Comparison of ENCODE assay signal across 17 cellular contexts in genomic region chr2:46031124-46031523, GRCh38.
DNase-seq lines count a peak whose midpoint lies in the region; ATAC-seq, FAIRE-seq and TF ChIP-seq lines count a peak whose summit lies in the region.
"Had no signal": no experiment of that assay in that cellular context is flagged by ENCODE, and none has a peak within 500 bp of the region (broad histone marks: within the 10 kb centered on the region; RNA-seq: fewer than 3 reads in every experiment).

No MANE protein-coding gene starts in this region.

- WGBS in IMR-90 (ENCODE audit: extremely low coverage in 2 of 2, insufficient read length in 1 of 2), 2 experiments, result 63% methylated on average over 2 of the region's 6 CpGs; no CpG with 5 or more reads in 1 of the 2 experiments
- WGBS in aorta, 2 donors, result 20 to 22% methylated on average over 6 of the region's 6 CpGs

- H3K27me3 Mint-ChIP-seq in activated CD4-positive, alpha-beta T cell treated with anti-CD3 and anti-CD28 coated beads for 36 hours, result no peaks in the 10 kb centered on the region
- H3K27me3 Mint-ChIP-seq in activated CD4-positive, alpha-beta T cell treated with anti-CD3 and anti-CD28 coated beads, Interleukin-2, amount 10 ng/mL, durations not matched to agents 7 days and 5 days, result no peaks in the 10 kb centered on the region
- H3K27me3 Mint-ChIP-seq in activated T-helper 2 cell treated with anti-CD3 and anti-CD28 coated beads, Interferon-gamma antibody, Interleukin-2, Interleukin-4, amounts not matched to agents 10 μg/mL and 5 μg/mL and 100 μg/mL, durations not matched to agents 14 hours and 24 hours and 36 hours (ENCODE audit: low read depth), result no peaks in the 10 kb centered on the region

- peak overlapping the region in 1 of 2 experiments; percentile 30; a peak in 1 of 4 replicates for H4K8ac ChIP-seq in IMR-90 (ENCODE audit: low read depth in 2 of 2, low read length in 2 of 2)

- no peak overlapping the region for H2BK5ac ChIP-seq in IMR-90 (ENCODE audit: low read depth, low read length, poor library complexity, severe bottlenecking)

- H2BK120ac ChIP-seq in IMR-90 (ENCODE audit: low read depth, low read length), result peak overlapping the region; percentile 58; the same call in 1 of the 2 replicates

- intact Hi-C loops in activated CD4-positive, alpha-beta T cell treated with anti-CD3 and anti-CD28 coated beads for 36 hours (cut with DNase I, micrococcal nuclease), result loop anchor here (1.0 to 5.0 kb wide), 2 partner anchors 8 to 36 kb away; no protein-coding TSS in a partner anchor
- intact Hi-C loops in IMR-90 (cut with micrococcal nuclease) (no loop called here), aorta (cut with DNase I) (no loop called here)
- intact Hi-C loops in activated T-helper 2 cell treated with anti-CD3 and anti-CD28 coated beads, Interferon-gamma antibody, Interleukin-2, Interleukin-4, amounts not matched to agents 10 μg/mL and 5 μg/mL and 100 μg/mL, durations not matched to agents 14 hours and 24 hours and 36 hours (cut with micrococcal nuclease), result no loop called here

- ATAC-seq in activated CD4-positive, alpha-beta T cell treated with anti-CD3 and anti-CD28 coated beads for 36 hours, result no peak
- ATAC-seq in IMR-90 (ENCODE audit: low read depth) (no peak), aorta (ENCODE audit: low FRiP score) (no peak)
- ATAC-seq: CD8-positive, alpha-beta T cell; PC-3 had no signal

- FAIRE-seq in frontal cortex (lab: Jason Lieb, UNC), result no peak
- FAIRE-seq: H1 had no signal

- 0 out of 2 replicates have a peak overlapping the region, but pooled peaks have one; percentile 7 for H3K14ac ChIP-seq in IMR-90 (replicated peaks; ENCODE audit: low read depth, low read length)

- peak overlapping the region; percentile 70 for H3K27ac Mint-ChIP-seq in activated CD4-positive, alpha-beta T cell treated with anti-CD3 and anti-CD28 coated beads for 36 hours
- H3K27ac Mint-ChIP-seq in activated CD4-positive, alpha-beta T cell treated with anti-CD3 and anti-CD28 coated beads, Interleukin-2, amount 10 ng/mL, durations not matched to agents 7 days and 5 days, result no peak overlapping the region
- H3K27ac Mint-ChIP-seq in activated T-helper 2 cell treated with anti-CD3 and anti-CD28 coated beads, Interferon-gamma antibody, Interleukin-2, Interleukin-4, amounts not matched to agents 10 μg/mL and 5 μg/mL and 100 μg/mL, durations not matched to agents 14 hours and 24 hours and 36 hours, result peak overlapping the region; percentile 26
- H3K27ac Mint-ChIP-seq: CD8-positive, alpha-beta T cell had no signal

- BruUV-seq in IMR-90 (replicated peaks; lab: Mats Ljungman, UMichigan), result no TSS peak

- H3K23ac ChIP-seq in IMR-90 (ENCODE audit: low read depth, low read length), result 0 out of 2 replicates have a peak overlapping the region, but pooled peaks have one; percentile 39

- no peak overlapping the region for H3K56ac ChIP-seq in IMR-90 (ENCODE audit: extremely low read depth, insufficient read depth, low read length)

- H3K4me2 ChIP-seq in IMR-90 (ENCODE audit: low read depth, low read length), result no peak overlapping the region

- CTCF ChIA-PET in activated CD4-positive, alpha-beta T cell treated with anti-CD3 and anti-CD28 coated beads for 36 hours (lab: Charles Lee), result interaction anchor here (3.3 kb wide), 1 partner anchor 31 kb away, joined by 12 read pairs; no protein-coding TSS in a partner anchor
- CTCF ChIA-PET in activated CD4-positive, alpha-beta T cell treated with anti-CD3 and anti-CD28 coated beads, Interleukin-2, amount 10 ng/mL, durations not matched to agents 7 days and 5 days (lab: Charles Lee), result interaction anchor here (0.6 to 0.9 kb wide), 3 partner anchors 9 to 125 kb away, joined by 3 to 4 read pairs (median 3); no protein-coding TSS in a partner anchor
- CTCF ChIA-PET in IMR-90 (lab: Yijun Ruan, JAX), result interaction anchor here (0.6 to 0.7 kb wide), 2 partner anchors 67 to 121 kb away, joined by 3 read pairs; no protein-coding TSS in a partner anchor

- no peak overlapping the region for H3K18ac ChIP-seq in IMR-90 (ENCODE audit: low read depth, low read length)

- H3K4me1 ChIP-seq in IMR-90 (ENCODE audit: control insufficient read depth, insufficient read depth, low read length) (peaks cover 5% of the 10 kb centered on the region), aorta (ENCODE audit: control insufficient read depth in 1 of 2, insufficient read depth in 2 of 2, low read length in 2 of 2) (no peaks in the 10 kb centered on the region)

- H3K9me3 ChIP-seq in IMR-90 (ENCODE audit: control insufficient read depth, insufficient read depth, low read length) (no peaks in the 10 kb centered on the region), aorta (ENCODE audit: control insufficient read depth, low read length) (no peaks in the 10 kb centered on the region)

- no peak overlapping the region for H3K4me3 Mint-ChIP-seq in activated CD4-positive, alpha-beta T cell treated with anti-CD3 and anti-CD28 coated beads for 36 hours
- no peak overlapping the region for H3K4me3 Mint-ChIP-seq in activated CD4-positive, alpha-beta T cell treated with anti-CD3 and anti-CD28 coated beads, Interleukin-2, amount 10 ng/mL, durations not matched to agents 7 days and 5 days
- peak overlapping the region; percentile 0 for H3K4me3 Mint-ChIP-seq in activated T-helper 2 cell treated with anti-CD3 and anti-CD28 coated beads, Interferon-gamma antibody, Interleukin-2, Interleukin-4, amounts not matched to agents 10 μg/mL and 5 μg/mL and 100 μg/mL, durations not matched to agents 14 hours and 24 hours and 36 hours (ENCODE audit: low read depth)
- H3K4me3 Mint-ChIP-seq: CD8-positive, alpha-beta T cell had no signal

- POLR2A ChIA-PET in activated CD4-positive, alpha-beta T cell treated with anti-CD3 and anti-CD28 coated beads for 36 hours (lab: Charles Lee), result no interaction called here
- POLR2A ChIA-PET in activated CD4-positive, alpha-beta T cell treated with anti-CD3 and anti-CD28 coated beads, Interleukin-2, amount 10 ng/mL, durations not matched to agents 7 days and 5 days (lab: Charles Lee), result no interaction called here
- POLR2A ChIA-PET in IMR-90 (lab: Charles Lee; ENCODE audit: unreplicated experiment), result no interaction called here

- H2BK15ac ChIP-seq in IMR-90 (ENCODE audit: low read depth, low read length), result 0 out of 3 replicates have a peak overlapping the region, but pooled peaks have one; percentile 14

- H3K9me3 Mint-ChIP-seq in activated CD4-positive, alpha-beta T cell treated with anti-CD3 and anti-CD28 coated beads for 36 hours (ENCODE audit: low read depth), result no peaks in the 10 kb centered on the region
- no peaks in the 10 kb centered on the region for H3K9me3 Mint-ChIP-seq in activated CD4-positive, alpha-beta T cell treated with anti-CD3 and anti-CD28 coated beads, Interleukin-2, amount 10 ng/mL, durations not matched to agents 7 days and 5 days
- H3K9me3 Mint-ChIP-seq in activated T-helper 2 cell treated with anti-CD3 and anti-CD28 coated beads, Interferon-gamma antibody, Interleukin-2, Interleukin-4, amounts not matched to agents 10 μg/mL and 5 μg/mL and 100 μg/mL, durations not matched to agents 14 hours and 24 hours and 36 hours, result no peaks in the 10 kb centered on the region
- H3K9me3 Mint-ChIP-seq: CD8-positive, alpha-beta T cell had no signal

- H2BK20ac ChIP-seq in IMR-90 (ENCODE audit: low read depth, low read length), result no peak overlapping the region

- 0 out of 2 replicates have a peak, but pooled peaks cover 4% of the 10 kb centered on the region for H3K9me1 ChIP-seq in IMR-90 (ENCODE audit: insufficient read depth, low read length)

- no peak for TF ChIP-seq POLR2A in IMR-90 (IDR thresholded peaks at IDR 0.05; ENCODE audit: low read depth, low read length)

- H2AK9ac ChIP-seq in IMR-90 (replicated peaks; ENCODE audit: low read depth, low read length, poor library complexity), result no peak overlapping the region

- peaks cover 24% of the 10 kb centered on the region for H3K4me1 Mint-ChIP-seq in activated CD4-positive, alpha-beta T cell treated with anti-CD3 and anti-CD28 coated beads for 36 hours
- peaks cover 12% of the 10 kb centered on the region for H3K4me1 Mint-ChIP-seq in activated CD4-positive, alpha-beta T cell treated with anti-CD3 and anti-CD28 coated beads, Interleukin-2, amount 10 ng/mL, durations not matched to agents 7 days and 5 days
- H3K4me1 Mint-ChIP-seq in activated T-helper 2 cell treated with anti-CD3 and anti-CD28 coated beads, Interferon-gamma antibody, Interleukin-2, Interleukin-4, amounts not matched to agents 10 μg/mL and 5 μg/mL and 100 μg/mL, durations not matched to agents 14 hours and 24 hours and 36 hours (ENCODE audit: low read depth), result peaks cover 29% of the 10 kb centered on the region

- peak overlapping the region; percentile 40; the same call in 1 of the 2 replicates for H2AK5ac ChIP-seq in IMR-90 (ENCODE audit: low read depth, low read length)

- no peak overlapping the region for H4K5ac ChIP-seq in IMR-90 (ENCODE audit: low read depth, low read length)

- H3K36me3 ChIP-seq in IMR-90 (ENCODE audit: control insufficient read depth, insufficient read depth, low read length) (peaks cover 2% of the 10 kb centered on the region; the same call in 1 of the 2 replicates), aorta (ENCODE audit: control insufficient read depth in 1 of 2, insufficient read depth in 2 of 2, low read length in 1 of 2) (no peaks in the 10 kb centered on the region)

- no peak overlapping the region for H3K9ac ChIP-seq in IMR-90 (ENCODE audit: low read depth, low read length)

- H4K91ac ChIP-seq in IMR-90 (ENCODE audit: insufficient read depth, low read depth, low read length), result peak overlapping the region; percentile 28; the same call in 1 of the 2 replicates

- H3K36me3 Mint-ChIP-seq in activated CD4-positive, alpha-beta T cell treated with anti-CD3 and anti-CD28 coated beads for 36 hours (ENCODE audit: low read depth), result peaks cover 3% of the 10 kb centered on the region
- H3K36me3 Mint-ChIP-seq in activated CD4-positive, alpha-beta T cell treated with anti-CD3 and anti-CD28 coated beads, Interleukin-2, amount 10 ng/mL, durations not matched to agents 7 days and 5 days (ENCODE audit: low read depth), result peaks cover 7% of the 10 kb centered on the region
- H3K36me3 Mint-ChIP-seq in activated T-helper 2 cell treated with anti-CD3 and anti-CD28 coated beads, Interferon-gamma antibody, Interleukin-2, Interleukin-4, amounts not matched to agents 10 μg/mL and 5 μg/mL and 100 μg/mL, durations not matched to agents 14 hours and 24 hours and 36 hours (ENCODE audit: low read depth), result peaks cover 3% of the 10 kb centered on the region
- H3K36me3 Mint-ChIP-seq: CD8-positive, alpha-beta T cell had no signal

- no peaks in the 10 kb centered on the region; a peak in 1 of 4 replicates for H3K79me1 ChIP-seq in IMR-90 (ENCODE audit: low read depth in 1 of 2, low read length in 2 of 2)

- H3K27ac ChIP-seq in IMR-90 (ENCODE audit: insufficient read depth, low read length), result no peak overlapping the region
- H3K27ac ChIP-seq in aorta (ENCODE audit: low read depth in 1 of 2, low read length in 2 of 2), result no peak overlapping the region

- DNase-seq in activated CD4-positive, alpha-beta T cell treated with anti-CD3 and anti-CD28 coated beads for 36 hours, result no peak
- no peak for DNase-seq in activated CD4-positive, alpha-beta T cell treated with anti-CD3 and anti-CD28 coated beads, Interleukin-2, amount 10 ng/mL, durations not matched to agents 7 days and 5 days
- DNase-seq in IMR-90, result no peak
- DNase-seq in activated T-helper 2 cell treated with anti-CD3 and anti-CD28 coated beads, Interferon-gamma antibody, Interleukin-2, Interleukin-4, amounts not matched to agents 10 μg/mL and 5 μg/mL and 100 μg/mL, durations not matched to agents 14 hours and 24 hours and 36 hours (ENCODE audit: low spot score), result no peak
- DNase-seq in mucosa of gallbladder (ENCODE audit: low spot score), result peak; percentile 46
- DNase-seq in frontal cortex (ENCODE audit: low spot score in 2 of 2), result no peak
- no peak for DNase-seq in occipital lobe (lab: John Stamatoyannopoulos, UW)
- no peak for DNase-seq in aorta
- DNase-seq: CD8-positive, alpha-beta T cell; KG1; NCI-H1092; NCI-H146; NCI-H2081 treated with DMSO at 0.1 percent for 48 hours; NCI-H510A; NCI-H82; PC-3 had no signal

- H3K4me3 ChIP-seq in IMR-90 (ENCODE audit: insufficient read depth, low read depth, low read length) (no peak overlapping the region), aorta (ENCODE audit: low read length in 2 of 2) (no peak overlapping the region)

- no peak for TF ChIP-seq CTCF in IMR-90 (conservative IDR thresholded peaks at IDR 0.05; ENCODE audit: low read depth, low read length)

- H3K4ac ChIP-seq in IMR-90 (ENCODE audit: low read depth, low read length), result no peak overlapping the region

- no peaks in the 10 kb centered on the region for H3K27me3 ChIP-seq in IMR-90 (ENCODE audit: control insufficient read depth, insufficient read depth, low read length)
- no peaks in the 10 kb centered on the region for H3K27me3 ChIP-seq in aorta (ENCODE audit: control insufficient read depth in 1 of 2, insufficient read depth in 2 of 2, low read length in 1 of 2)

- H4K20me1 ChIP-seq in IMR-90 (ENCODE audit: insufficient read depth, low read length), result no peaks in the 10 kb centered on the region

- TF ChIP-seq RAD21 in IMR-90 (IDR thresholded peaks at IDR 0.05; ENCODE audit: low read length), result no peak

- in situ Hi-C loops in IMR-90 (cut with MboI; ENCODE audit: low sequenced_read_pairs), result no loop called here

- H2AFZ ChIP-seq in IMR-90 (replicated peaks; ENCODE audit: low read length, poor library complexity), result no peak overlapping the region

- dilution Hi-C loops in IMR-90 (cut with HindIII; ENCODE audit: low sequenced_read_pairs, unreplicated experiment), result no loop called here

Comparison
In these comparisons a context has a peak if more than half of its experiments do, and no peak if none do; other contexts are left out.
1. intact Hi-C loops: an anchor here in activated CD4-positive, alpha-beta T cell treated with anti-CD3 and anti-CD28 coated beads for 36 hours (1.0 to 5.0 kb wide); none called in IMR-90, activated T-helper 2 cell treated with anti-CD3 and anti-CD28 coated beads, Interferon-gamma antibody, Interleukin-2, Interleukin-4, amounts not matched to agents 10 μg/mL and 5 μg/mL and 100 μg/mL, durations not matched to agents 14 hours and 24 hours and 36 hours and aorta.